In the genomic region with DNA sequence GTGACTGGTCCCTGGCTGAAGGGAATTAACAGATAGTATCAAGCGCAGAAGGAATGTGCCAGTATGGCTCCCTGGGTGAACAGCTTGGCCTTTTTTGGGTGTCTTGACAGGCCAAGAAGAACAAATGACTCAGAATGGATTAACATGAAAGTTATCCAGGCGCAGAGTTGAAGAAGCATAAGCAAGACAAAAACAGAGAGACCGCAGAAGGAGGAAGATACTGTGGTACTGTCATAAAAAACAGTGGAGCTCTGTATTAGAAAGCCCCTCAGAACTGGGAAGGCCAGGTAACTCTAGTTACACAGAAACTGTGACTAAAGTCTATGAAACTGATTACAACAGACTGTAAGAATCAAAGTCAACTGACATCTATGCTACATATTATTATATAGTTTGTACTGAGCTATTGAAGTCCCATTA, we compare ENCODE assay signal across 10 cellular contexts. TPM values are rescaled to one million over a fixed set of nuclear protein-coding genes. Genes with fewer than 3 reads are reported as not detected.
DNase-seq lines count a peak whose midpoint lies in the region; ATAC-seq and TF ChIP-seq lines count a peak whose summit lies in the region.
"Had no signal": no experiment of that assay in that cellular context is flagged by ENCODE, and none has a peak within 500 bp of the region (broad histone marks: within the 10 kb centered on the region; RNA-seq: fewer than 3 reads in every experiment).

No MANE protein-coding gene starts in this region.

- no peaks in the 10 kb centered on the region for H3K36me3 ChIP-seq in IMR-90 (ENCODE audit: control insufficient read depth, insufficient read depth, low read length)
- H3K36me3 ChIP-seq in skeletal muscle satellite cell (ENCODE audit: insufficient read depth, low read length), result no peaks in the 10 kb centered on the region

- POLR2A ChIA-PET in IMR-90 (lab: Charles Lee; ENCODE audit: unreplicated experiment), result no interaction called here

- H3K4me3 ChIP-seq in IMR-90 (ENCODE audit: insufficient read depth, low read depth, low read length) (no peak overlapping the region), choroid plexus epithelial cell (ENCODE audit: low read depth, low read length) (no peak overlapping the region), skeletal muscle satellite cell (ENCODE audit: low read length) (no peak overlapping the region)

- no peak for TF ChIP-seq RAD21 in IMR-90 (IDR thresholded peaks at IDR 0.05; ENCODE audit: low read length)

- TF ChIP-seq POLR2A in IMR-90 (IDR thresholded peaks at IDR 0.05; ENCODE audit: low read depth, low read length), result no peak

- H4K5ac ChIP-seq in IMR-90 (ENCODE audit: low read depth, low read length), result no peak overlapping the region

- no peak overlapping the region for H3K18ac ChIP-seq in IMR-90 (ENCODE audit: low read depth, low read length)

- H3K4me2 ChIP-seq in IMR-90 (ENCODE audit: low read depth, low read length) (no peak overlapping the region), skeletal muscle satellite cell (ENCODE audit: low read length) (peak overlapping the region; percentile 34)

- H3K27me3 ChIP-seq in IMR-90 (ENCODE audit: control insufficient read depth, insufficient read depth, low read length), result no peaks in the 10 kb centered on the region
- no peaks in the 10 kb centered on the region for H3K27me3 ChIP-seq in skeletal muscle satellite cell (ENCODE audit: control insufficient read depth, insufficient read depth, low read length)

- in situ Hi-C loops in IMR-90 (cut with MboI; ENCODE audit: low sequenced_read_pairs), result no loop called here

- no peaks in the 10 kb centered on the region for H3K9me3 ChIP-seq in IMR-90 (ENCODE audit: control insufficient read depth, insufficient read depth, low read length)
- no peaks in the 10 kb centered on the region for H3K9me3 ChIP-seq in skeletal muscle satellite cell (replicated peaks; ENCODE audit: low read length)

- H3K4me1 ChIP-seq in IMR-90 (ENCODE audit: control insufficient read depth, insufficient read depth, low read length) (no peaks in the 10 kb centered on the region), skeletal muscle satellite cell (ENCODE audit: control insufficient read depth, insufficient read depth, low read length) (peaks cover 20% of the 10 kb centered on the region)

- no peak overlapping the region for H3K4ac ChIP-seq in IMR-90 (ENCODE audit: low read depth, low read length)

- H3K23ac ChIP-seq in IMR-90 (ENCODE audit: low read depth, low read length), result no peak overlapping the region

- TF ChIP-seq CTCF in IMR-90 (conservative IDR thresholded peaks at IDR 0.05; ENCODE audit: low read depth, low read length), result no peak
- TF ChIP-seq CTCF in choroid plexus epithelial cell (conservative IDR thresholded peaks at IDR 0.05; ENCODE audit: low read depth, low read length), result no peak

- no peak overlapping the region for H2BK5ac ChIP-seq in IMR-90 (ENCODE audit: low read depth, low read length, poor library complexity, severe bottlenecking)

- no peak overlapping the region for H2AK9ac ChIP-seq in IMR-90 (replicated peaks; ENCODE audit: low read depth, low read length, poor library complexity)

- no peak overlapping the region for H4K8ac ChIP-seq in IMR-90 (ENCODE audit: low read depth in 2 of 2, low read length in 2 of 2)

- DNase-seq in IMR-90, result peak; percentile 28
- peak; percentile 50 for DNase-seq in choroid plexus epithelial cell (ENCODE audit: low read depth)
- DNase-seq in NCI-H446 treated with DMSO at 0.1 percent for 48 hours (lab: John Stamatoyannopoulos, UW), result no peak
- DNase-seq in hypothalamus (lab: John Stamatoyannopoulos, UW), result no peak
- DNase-seq in Right ventricle myocardium superior, result no peak
- no peak for DNase-seq in DMS 273 (lab: John Stamatoyannopoulos, UW; ENCODE audit: unreplicated experiment)

- no peak overlapping the region for H2BK15ac ChIP-seq in IMR-90 (ENCODE audit: low read depth, low read length)

- H4K20me1 ChIP-seq in IMR-90 (ENCODE audit: insufficient read depth, low read length), result no peaks in the 10 kb centered on the region

- no peak overlapping the region for H3K9ac ChIP-seq in IMR-90 (ENCODE audit: low read depth, low read length)
- peak overlapping the region; percentile 46 for H3K9ac ChIP-seq in skeletal muscle satellite cell (ENCODE audit: low read depth, low read length)

- H2AK5ac ChIP-seq in IMR-90 (ENCODE audit: low read depth, low read length), result no peak overlapping the region

- no TSS peak for BruUV-seq in IMR-90 (replicated peaks; lab: Mats Ljungman, UMichigan)

- H4K91ac ChIP-seq in IMR-90 (ENCODE audit: insufficient read depth, low read depth, low read length), result no peak overlapping the region

- no peak overlapping the region for H3K14ac ChIP-seq in IMR-90 (replicated peaks; ENCODE audit: low read depth, low read length)

- peak; percentile 19 for ATAC-seq in GM18870 (IDR thresholded peaks at IDR 0.05; ENCODE audit: unreplicated experiment)
- peak; percentile 44 for ATAC-seq in IMR-90 (ENCODE audit: low read depth)
- ATAC-seq in Right ventricle myocardium superior (ENCODE audit: poor library complexity), result no peak

- no peak overlapping the region for H3K27ac ChIP-seq in IMR-90 (ENCODE audit: insufficient read depth, low read length)

- intact Hi-C loops in IMR-90 (cut with micrococcal nuclease), result loop anchor here (5.0 kb wide), 1 partner anchor 47 kb away; no protein-coding TSS in a partner anchor
- intact Hi-C loops in Right ventricle myocardium superior (cut with DNase I), result no loop called here

- H3K9me1 ChIP-seq in IMR-90 (ENCODE audit: insufficient read depth, low read length), result no peaks in the 10 kb centered on the region

- H3K56ac ChIP-seq in IMR-90 (ENCODE audit: extremely low read depth, insufficient read depth, low read length), result no peak overlapping the region

- no CpG with 5 or more reads among the region's 3 CpGs for WGBS in IMR-90 (ENCODE audit: extremely low coverage in 2 of 2, insufficient read length in 1 of 2), 2 experiments

- H2AFZ ChIP-seq in IMR-90 (replicated peaks; ENCODE audit: low read length, poor library complexity), result no peak overlapping the region

- no peak overlapping the region for H2BK120ac ChIP-seq in IMR-90 (ENCODE audit: low read depth, low read length)

- no peak overlapping the region for H2BK20ac ChIP-seq in IMR-90 (ENCODE audit: low read depth, low read length)

- H3K79me1 ChIP-seq in IMR-90 (ENCODE audit: low read depth in 1 of 2, low read length in 2 of 2), result no peaks in the 10 kb centered on the region

- dilution Hi-C loops in IMR-90 (cut with HindIII; ENCODE audit: low sequenced_read_pairs, unreplicated experiment), result no loop called here

- CTCF ChIA-PET in IMR-90 (lab: Yijun Ruan, JAX), result interaction anchor here (1.0 to 1.5 kb wide), 3 partner anchors 73 to 229 kb away, joined by 3 read pairs; no protein-coding TSS in a partner anchor

TF ChIP-seq in IMR-90, 13 proteins besides CTCF, POLR2A, EP300 and RAD21:
- no peak for TF ChIP-seq MAFK (IDR thresholded peaks at IDR 0.05; ENCODE audit: low read depth, low read length)
- TF ChIP-seq FOS (IDR thresholded peaks at IDR 0.05; ENCODE audit: low read depth, low read length), result no peak
- TF ChIP-seq MXI1 (IDR thresholded peaks at IDR 0.05; ENCODE audit: borderline replicate concordance, low read depth, low read length), result no peak
- TF ChIP-seq RCOR1 (IDR thresholded peaks at IDR 0.05; ENCODE audit: insufficient replicate concordance, low read length), result no peak
- no peak for TF ChIP-seq RFX5 (IDR thresholded peaks at IDR 0.05; ENCODE audit: low read depth, low read length)
- TF ChIP-seq MAZ (IDR thresholded peaks at IDR 0.05; ENCODE audit: borderline replicate concordance, low read depth, low read length), result no peak
- TF ChIP-seq, protein P1, sequence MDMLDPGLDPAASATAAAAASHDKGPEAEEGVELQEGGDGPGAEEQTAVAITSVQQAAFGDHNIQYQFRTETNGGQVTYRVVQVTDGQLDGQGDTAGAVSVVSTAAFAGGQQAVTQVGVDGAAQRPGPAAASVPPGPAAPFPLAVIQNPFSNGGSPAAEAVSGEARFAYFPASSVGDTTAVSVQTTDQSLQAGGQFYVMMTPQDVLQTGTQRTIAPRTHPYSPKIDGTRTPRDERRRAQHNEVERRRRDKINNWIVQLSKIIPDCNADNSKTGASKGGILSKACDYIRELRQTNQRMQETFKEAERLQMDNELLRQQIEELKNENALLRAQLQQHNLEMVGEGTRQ (IDR thresholded peaks at IDR 0.05; ENCODE audit: low read depth, low read length), result no peak
- no peak for TF ChIP-seq ELK1 (IDR thresholded peaks at IDR 0.05; ENCODE audit: borderline replicate concordance, low read depth, low read length)
TF ChIP-seq in IMR-90: peak in this region for 0.

RNA-seq across cellular contexts. Expression of gene RGS1, which starts 3.8 kb away (rescaled TPM):
- not detected in 2 replicates for total RNA-seq in IMR-90 (2012; rRNA removed)
- polyA plus RNA-seq in IMR-90 (2012; rRNA removed), result not detected in 2 replicates
- not detected in 2 replicates for polyA plus RNA-seq in IMR-90 (2012; cell fraction: cytosol; rRNA removed)
- not detected in 2 replicates for polyA plus RNA-seq in IMR-90 (2012; cell fraction: nucleus; rRNA removed; ENCODE audit: low replicate concordance)
- total RNA-seq in skeletal muscle satellite cell (2012; rRNA removed), result not detected in 2 replicates
- 0.65 TPM for total RNA-seq in Right ventricle myocardium superior

RNA-seq across cellular contexts. Expression of gene RGS13, which starts 56.6 kb away (rescaled TPM):
- total RNA-seq in IMR-90 (2012; rRNA removed), result not detected in 2 replicates
- not detected in 2 replicates for polyA plus RNA-seq in IMR-90 (2012; rRNA removed)
- polyA plus RNA-seq in IMR-90 (2012; cell fraction: cytosol; rRNA removed), result not detected in 2 replicates
- polyA plus RNA-seq in IMR-90 (2012; cell fraction: nucleus; rRNA removed; ENCODE audit: low replicate concordance), result not detected in 2 replicates
- total RNA-seq in skeletal muscle satellite cell (2012; rRNA removed), result not detected in 2 replicates
- 0.30 TPM for total RNA-seq in Right ventricle myocardium superior
- total RNA-seq: frontal cortex; T-helper 1 cell treated with Interleukin-12 subunit alpha and Interleukin-12 subunit beta and Interleukin-4 antibody, amounts not matched to agents 30 ng/mL and 1 ng/mL, for 36 hours had no signal

Comparison
In these comparisons a context has a peak if more than half of its experiments do, and no peak if none do; other contexts are left out.
1. DNase-seq: peak in IMR-90 (single experiment) and choroid plexus epithelial cell (single experiment); none in NCI-H446 treated with DMSO at 0.1 percent for 48 hours (single experiment), hypothalamus (0 of 51), Right ventricle myocardium superior (single experiment) and DMS 273 (single experiment).